10 cellular contexts compared by ENCODE assay signal in the genomic region with DNA sequence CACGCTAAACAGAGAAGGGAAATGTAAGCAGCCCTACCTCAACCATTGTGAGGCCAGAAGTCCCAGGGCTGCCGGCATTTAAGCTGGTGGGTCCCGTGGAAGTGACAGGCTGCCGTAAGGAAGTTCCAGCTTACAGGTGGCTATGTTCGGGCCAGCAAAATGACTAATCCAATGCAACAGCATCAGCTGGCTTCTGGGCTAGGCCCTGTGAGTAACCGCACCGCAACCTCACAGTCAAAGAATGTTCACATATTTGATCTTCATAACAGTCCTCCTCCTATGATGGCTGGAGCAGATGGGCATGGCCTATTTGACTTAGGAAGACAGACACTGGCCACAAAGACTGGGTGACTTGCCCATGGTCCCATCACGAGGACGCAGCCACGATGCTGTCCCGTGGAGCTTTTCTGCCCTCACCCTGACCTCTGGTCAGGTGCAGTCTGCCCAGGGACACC.
DNase-seq lines count a peak whose midpoint lies in the region; ATAC-seq and TF ChIP-seq lines count a peak whose summit lies in the region.
"Had no signal": no experiment of that assay in that cellular context is flagged by ENCODE, and none has a peak within 500 bp of the region (broad histone marks: within the 10 kb centered on the region; RNA-seq: fewer than 3 reads in every experiment).

No MANE protein-coding gene starts in this region.

- TF ChIP-seq EP300 in esophagus muscularis mucosa (IDR thresholded peaks at IDR 0.05): no peak

- H3K27ac ChIP-seq in ACC112 (ENCODE audit: low read depth, low read length): peak overlapping the region; percentile 92
- H3K27ac ChIP-seq in esophagus muscularis mucosa (replicated peaks in 1 of 4): peak overlapping the region; percentile 75 to 83 (median 80)
- no peak overlapping the region for H3K27ac ChIP-seq in CD4-positive, alpha-beta memory T cell (ENCODE audit: low read depth, low read length)

- H3K4me3 ChIP-seq in ACC112 (ENCODE audit: low read depth, low read length) (peak overlapping the region; percentile 56), esophagus muscularis mucosa (peak overlapping the region in 1 of 4 donors; percentile 30)
- no peak overlapping the region for H3K4me3 ChIP-seq in CD4-positive, alpha-beta memory T cell (ENCODE audit: low read length in 2 of 2)

- H3K9me3 Mint-ChIP-seq in CD4-positive, alpha-beta memory T cell: peaks cover 0 to 7% (median 0%) of the 10 kb centered on the region in 8 donors

- H3K36me3 ChIP-seq in ACC112 (ENCODE audit: insufficient read depth, low read length): no peaks in the 10 kb centered on the region
- no peaks in the 10 kb centered on the region for H3K36me3 ChIP-seq in esophagus muscularis mucosa
- no peaks in the 10 kb centered on the region for H3K36me3 ChIP-seq in CD4-positive, alpha-beta memory T cell (ENCODE audit: insufficient read depth, low read length)

- no peaks in the 10 kb centered on the region for H3K4me1 Mint-ChIP-seq in CD4-positive, alpha-beta memory T cell
- H3K4me1 Mint-ChIP-seq: CD14-positive monocyte had no signal

- CTCF ChIA-PET in CD4-positive, alpha-beta memory T cell (lab: Charles Lee; ENCODE audit: partially characterized antibody): interaction anchor here (1.4 to 2.3 kb wide), 2 partner anchors 15 to 27 kb away, joined by 3 to 7 read pairs; no protein-coding TSS in a partner anchor

- peak overlapping the region in 1 of 7 donors; percentile 65 for H3K27ac Mint-ChIP-seq in CD4-positive, alpha-beta memory T cell
- H3K27ac Mint-ChIP-seq: CD14-positive monocyte had no signal

- H3K27me3 Mint-ChIP-seq in CD4-positive, alpha-beta memory T cell: peaks cover 7 to 21% of the 10 kb centered on the region in 2 donors

- TF ChIP-seq CTCF in esophagus muscularis mucosa (IDR thresholded peaks at IDR 0.05) (no peak), omental fat pad (IDR thresholded peaks at IDR 0.05) (no peak)

- peaks cover 60% of the 10 kb centered on the region for H3K4me1 ChIP-seq in ACC112 (ENCODE audit: control insufficient read depth, insufficient read depth, low read length, unreplicated experiment)
- H3K4me1 ChIP-seq in esophagus muscularis mucosa: peaks cover 71 to 79% (median 73%) of the 10 kb centered on the region in 4 donors
- no peaks in the 10 kb centered on the region for H3K4me1 ChIP-seq in CD4-positive, alpha-beta memory T cell (ENCODE audit: insufficient read depth, low read length)

- H2AFZ ChIP-seq in ACC112 (ENCODE audit: low read length, unreplicated experiment): no peak overlapping the region

- WGBS in esophagus muscularis mucosa: 58% methylated on average over 11 of the region's 11 CpGs

- no peaks in the 10 kb centered on the region for H3K9me3 ChIP-seq in esophagus muscularis mucosa
- no peaks in the 10 kb centered on the region for H3K9me3 ChIP-seq in CD4-positive, alpha-beta memory T cell (ENCODE audit: control insufficient read depth in 1 of 2, low read length in 2 of 2)

- ATAC-seq in omental fat pad (ENCODE audit: low FRiP score): peak; percentile 52
- no peak for ATAC-seq in HG03520 (IDR thresholded peaks at IDR 0.05; ENCODE audit: unreplicated experiment)
- ATAC-seq in HG03159 (IDR thresholded peaks at IDR 0.05; ENCODE audit: unreplicated experiment): no peak

- H3K27me3 ChIP-seq in ACC112 (ENCODE audit: insufficient read depth, low read length): no peaks in the 10 kb centered on the region
- no peaks in the 10 kb centered on the region for H3K27me3 ChIP-seq in esophagus muscularis mucosa
- no peaks in the 10 kb centered on the region for H3K27me3 ChIP-seq in CD4-positive, alpha-beta memory T cell (ENCODE audit: insufficient read depth, low read length)

- intact Hi-C loops in esophagus muscularis mucosa (cut with DNase I): no loop called here
- intact Hi-C loops in CD4-positive, alpha-beta memory T cell (cut with micrococcal nuclease): no loop called here

- DNase-seq in RPMI7951 (ENCODE audit: low read depth) (peak; percentile 91), esophagus muscularis mucosa (ENCODE audit: extremely low spot score) (peak; percentile 91), omental fat pad (ENCODE audit: low spot score) (no peak), NCI-H2081 (lab: John Stamatoyannopoulos, UW) (no peak)
- no peak for DNase-seq in CD4-positive, alpha-beta memory T cell
- DNase-seq: NK-92 treated with Interleukin-12 subunit alpha and Interleukin-12 subunit beta, amount 100 ng/mL, for 24 hours had no signal

- POLR2A ChIA-PET in CD4-positive, alpha-beta memory T cell (lab: Charles Lee; ENCODE audit: partially characterized antibody): no interaction called here

- no peaks in the 10 kb centered on the region for H3K79me2 ChIP-seq in ACC112 (ENCODE audit: control insufficient read depth, insufficient read depth, low read length, unreplicated experiment)

- no peak overlapping the region for H3K4me3 Mint-ChIP-seq in CD4-positive, alpha-beta memory T cell

- TF ChIP-seq POLR2A in esophagus muscularis mucosa (IDR thresholded peaks at IDR 0.05; ENCODE audit: low read depth): peak; percentile 49

- H3K36me3 Mint-ChIP-seq in CD4-positive, alpha-beta memory T cell: no peaks in the 10 kb centered on the region
- H3K36me3 Mint-ChIP-seq: CD14-positive monocyte had no signal

Comparison
In these comparisons a context has a peak if more than half of its experiments do, and no peak if none do; other contexts are left out.
1. DNase-seq: peak in RPMI7951 (single experiment) and esophagus muscularis mucosa (single experiment); none in omental fat pad (single experiment), NCI-H2081 (0 of 2) and CD4-positive, alpha-beta memory T cell (0 of 5).